ENCODE assay signal across 13 cellular contexts in the genomic region with DNA sequence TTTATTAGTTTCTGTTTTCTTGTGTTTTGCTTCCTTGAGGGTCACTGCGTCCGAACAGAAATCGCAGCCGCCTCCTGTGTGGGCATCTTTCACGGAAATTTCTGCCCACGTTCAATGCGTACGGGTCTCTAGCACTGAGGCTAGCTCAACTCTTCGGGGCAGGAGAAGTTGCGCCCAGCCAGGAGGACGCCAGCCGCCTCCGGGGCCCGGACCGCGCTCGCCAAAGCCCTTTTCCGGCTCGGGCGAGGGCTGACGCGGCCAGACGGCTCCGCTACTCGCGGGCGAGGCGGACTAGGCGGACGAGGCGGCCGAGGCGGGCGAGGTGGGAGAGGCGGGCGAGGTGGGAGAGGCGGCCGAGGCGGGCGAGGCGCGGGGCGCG. TPM values are rescaled to one million over a fixed set of nuclear protein-coding genes. Genes with fewer than 3 reads are reported as not detected.
DNase-seq lines count a peak whose midpoint lies in the region; ATAC-seq, FAIRE-seq and TF ChIP-seq lines count a peak whose summit lies in the region.
"Had no signal": no experiment of that assay in that cellular context is flagged by ENCODE, and none has a peak within 500 bp of the region (broad histone marks: within the 10 kb centered on the region; RNA-seq: fewer than 3 reads in every experiment).

No MANE protein-coding gene starts in this region.

- no peaks in the 10 kb centered on the region for H3K79me2 ChIP-seq in mammary epithelial cell (ENCODE audit: insufficient read depth, low read length)

- peaks cover 0 to 4% of the 10 kb centered on the region in 2 donors for H3K36me3 Mint-ChIP-seq in activated T-cell treated with anti-CD3 and anti-CD28 coated beads, Interleukin-2, amount 50 U/mL, for 72 hours (ENCODE audit: insufficient read depth in 2 of 2)
- H3K36me3 Mint-ChIP-seq in stimulated activated effector memory CD8-positive, alpha-beta T cell treated with anti-CD3 and anti-CD28 coated beads, Interleukin-12 subunit alpha, Interleukin-12 subunit beta, amount 100 ng/mL, for 72 hours = no peaks in the 10 kb centered on the region
- H3K36me3 Mint-ChIP-seq: activated naive CD4-positive, alpha-beta T cell treated with anti-CD3 and anti-CD28 coated beads, Interleukin-2, amount 50 U/mL, for 24 hours had no signal

- DNase-seq in activated T-cell treated with anti-CD3 and anti-CD28 coated beads, Interleukin-2, amount 50 U/mL, for 72 hours = no peak
- DNase-seq in activated T-cell treated with anti-CD3 and anti-CD28 coated beads, Interleukin-2, amount 50 U/mL, for 48 hours = no peak
- peak; percentile 19 for DNase-seq in mammary epithelial cell
- DNase-seq in left kidney (ENCODE audit: low read depth, low spot score) = peak; percentile 67
- no peak for DNase-seq in thoracic aorta (ENCODE audit: low spot score)
- no peak for DNase-seq in stimulated activated effector memory CD8-positive, alpha-beta T cell treated with anti-CD3 and anti-CD28 coated beads, Interleukin-12 subunit alpha, Interleukin-12 subunit beta, amount 100 ng/mL, for 72 hours (ENCODE audit: low spot score in 2 of 2)
- DNase-seq in RCC 7860 (ENCODE audit: low spot score) = no peak
- no peak for DNase-seq in NCI-H774 (lab: John Stamatoyannopoulos, UW)
- DNase-seq: NCI-H524 treated with DMSO at 0.1 percent for 48 hours had no signal

- no peaks in the 10 kb centered on the region for H3K9me3 Mint-ChIP-seq in activated T-cell treated with anti-CD3 and anti-CD28 coated beads, Interleukin-2, amount 50 U/mL, for 72 hours
- H3K9me3 Mint-ChIP-seq in stimulated activated effector memory CD8-positive, alpha-beta T cell treated with anti-CD3 and anti-CD28 coated beads, Interleukin-12 subunit alpha, Interleukin-12 subunit beta, amount 100 ng/mL, for 72 hours = no peaks in the 10 kb centered on the region
- H3K9me3 Mint-ChIP-seq: activated naive CD4-positive, alpha-beta T cell treated with anti-CD3 and anti-CD28 coated beads, Interleukin-2, amount 50 U/mL, for 24 hours had no signal

- H3K4me1 ChIP-seq in mammary epithelial cell (ENCODE audit: insufficient read depth, low read length) = peaks cover 10% of the 10 kb centered on the region
- peaks cover 8 to 22% of the 10 kb centered on the region in 2 donors for H3K4me1 ChIP-seq in thoracic aorta (ENCODE audit: control insufficient read depth in 1 of 2, low read depth in 2 of 2)

- H3K36me3 ChIP-seq in mammary epithelial cell (ENCODE audit: insufficient read depth, low read length) (no peaks in the 10 kb centered on the region), thoracic aorta (no peaks in the 10 kb centered on the region)

- H3K4me3 Mint-ChIP-seq in activated T-cell treated with anti-CD3 and anti-CD28 coated beads, Interleukin-2, amount 50 U/mL, for 72 hours = peak overlapping the region; percentile 43 to 48
- H3K4me3 Mint-ChIP-seq in stimulated activated effector memory CD8-positive, alpha-beta T cell treated with anti-CD3 and anti-CD28 coated beads, Interleukin-12 subunit alpha, Interleukin-12 subunit beta, amount 100 ng/mL, for 72 hours = no peak overlapping the region

- in situ Hi-C loops in mammary epithelial cell (cut with MboI; ENCODE audit: low sequenced_read_pairs in 2 of 2) = loop anchor here (10.0 to 25.0 kb wide), 3 partner anchors 535 to 943 kb away; no protein-coding TSS in a partner anchor

- dilution Hi-C loops in mammary epithelial cell (cut with HindIII; ENCODE audit: low sequenced_read_pairs) = no loop called here

- CTCF ChIA-PET in mammary epithelial cell (lab: Charles Lee; ENCODE audit: low non-redundant PET) = interaction anchor here (0.7 kb wide), 1 partner anchor 685 kb away, joined by 7 read pairs; no protein-coding TSS in a partner anchor

- no peaks in the 10 kb centered on the region for H3K9me3 ChIP-seq in mammary epithelial cell (replicated peaks; ENCODE audit: insufficient read depth, low read length)
- H3K9me3 ChIP-seq in thoracic aorta = no peaks in the 10 kb centered on the region

- H3K27me3 ChIP-seq in mammary epithelial cell (ENCODE audit: insufficient read depth, low read length) (peaks cover 74% of the 10 kb centered on the region), thoracic aorta (replicated peaks; ENCODE audit: insufficient read depth) (peaks cover 18% of the 10 kb centered on the region)

- BruUV-seq in mammary epithelial cell (replicated peaks; lab: Mats Ljungman, UMichigan) = no TSS peak

- 2% methylated on average over 9 of the region's 44 CpGs for WGBS in mammary epithelial cell (ENCODE audit: low coverage, missing lambda C conversion rate)

- H3K4me3 ChIP-seq in mammary epithelial cell (replicated peaks in 1 of 3; ENCODE audit: insufficient read depth in 1 of 3, low read depth in 2 of 3, low read length in 3 of 3) (no peak overlapping the region), thoracic aorta (peak overlapping the region; percentile 53)

- peaks cover 90% of the 10 kb centered on the region for H3K27me3 Mint-ChIP-seq in activated T-cell treated with anti-CD3 and anti-CD28 coated beads, Interleukin-2, amount 50 U/mL, for 72 hours (ENCODE audit: low read depth)

- intact Hi-C loops in mammary epithelial cell (cut with micrococcal nuclease) = loop anchor here (5.0 to 10.0 kb wide), 3 partner anchors 55 to 1035 kb away; no protein-coding TSS in a partner anchor

- FAIRE-seq in RCC 7860 (lab: Jason Lieb, UNC) = no peak
- FAIRE-seq: TTC549 had no signal

- no peaks in the 10 kb centered on the region for H4K20me1 ChIP-seq in mammary epithelial cell (ENCODE audit: insufficient read depth, low read length)

- H3K9ac ChIP-seq in mammary epithelial cell (ENCODE audit: insufficient read depth, low read length) = no peak overlapping the region

- peaks cover 12% of the 10 kb centered on the region for H3K4me1 Mint-ChIP-seq in activated T-cell treated with anti-CD3 and anti-CD28 coated beads, Interleukin-2, amount 50 U/mL, for 72 hours (ENCODE audit: low read depth)
- peaks cover 21% of the 10 kb centered on the region for H3K4me1 Mint-ChIP-seq in stimulated activated effector memory CD8-positive, alpha-beta T cell treated with anti-CD3 and anti-CD28 coated beads, Interleukin-12 subunit alpha, Interleukin-12 subunit beta, amount 100 ng/mL, for 72 hours

- H3K27ac ChIP-seq in mammary epithelial cell (ENCODE audit: insufficient read depth, low read depth, low read length) = no peak overlapping the region
- H3K27ac ChIP-seq in thoracic aorta = no peak overlapping the region

- TF ChIP-seq CTCF in mammary epithelial cell (conservative IDR thresholded peaks at IDR 0.05 in 1 of 2, IDR thresholded peaks at IDR 0.05 in 1 of 2; ENCODE audit: extremely low read depth in 1 of 2, insufficient read depth in 1 of 2, low read depth in 1 of 2, low read length in 2 of 2) (no peak), thoracic aorta (IDR thresholded peaks at IDR 0.05) (no peak)

- no peak for ATAC-seq in activated T-cell treated with anti-CD3 and anti-CD28 coated beads, Interleukin-2, amount 50 U/mL, for 72 hours (replicated peaks in 1 of 2)
- no peak for ATAC-seq in thoracic aorta (ENCODE audit: insufficient number of reproducible peaks, low FRiP score, low read depth)
- ATAC-seq in stimulated activated effector memory CD8-positive, alpha-beta T cell treated with anti-CD3 and anti-CD28 coated beads, Interleukin-12 subunit alpha, Interleukin-12 subunit beta, amount 100 ng/mL, for 72 hours = no peak

- no peak overlapping the region for H3K27ac Mint-ChIP-seq in activated T-cell treated with anti-CD3 and anti-CD28 coated beads, Interleukin-2, amount 50 U/mL, for 72 hours
- H3K27ac Mint-ChIP-seq in stimulated activated effector memory CD8-positive, alpha-beta T cell treated with anti-CD3 and anti-CD28 coated beads, Interleukin-12 subunit alpha, Interleukin-12 subunit beta, amount 100 ng/mL, for 72 hours = no peak overlapping the region
- H3K27ac Mint-ChIP-seq: activated naive CD4-positive, alpha-beta T cell treated with anti-CD3 and anti-CD28 coated beads, Interleukin-2, amount 50 U/mL, for 24 hours had no signal

- H3K4me2 ChIP-seq in mammary epithelial cell (ENCODE audit: insufficient read depth, low read depth, low read length) = peak overlapping the region; percentile 74

- peak overlapping the region; percentile 61 for H2AFZ ChIP-seq in mammary epithelial cell (ENCODE audit: low read depth, low read length)

RNA-seq across cellular contexts. Expression of a gene that starts 0.8 kb away (rescaled TPM):
- not detected for total RNA-seq in activated T-cell treated with anti-CD3 and anti-CD28 coated beads, Interleukin-2, amount 50 U/mL, for 72 hours
- 1 to 10 TPM in 1 of 2 donors, under 1 TPM in 1; 0.21 to 2.0 TPM for total RNA-seq in mammary epithelial cell
- polyA plus RNA-seq in mammary epithelial cell = not detected
- polyA minus RNA-seq in mammary epithelial cell = not detected
- 1 to 10 TPM in 1 of 2 donors, not detected in 1; 2.5 TPM for total RNA-seq in thoracic aorta
- total RNA-seq: H4, HT1080 had no signal

Comparison
In these comparisons a context has a peak if more than half of its experiments do, and no peak if none do; other contexts are left out.
1. DNase-seq: peak in mammary epithelial cell (single experiment) and left kidney (single experiment); none in activated T-cell treated with anti-CD3 and anti-CD28 coated beads, Interleukin-2, amount 50 U/mL, for 72 hours (0 of 2), activated T-cell treated with anti-CD3 and anti-CD28 coated beads, Interleukin-2, amount 50 U/mL, for 48 hours (0 of 2), thoracic aorta (single experiment), stimulated activated effector memory CD8-positive, alpha-beta T cell treated with anti-CD3 and anti-CD28 coated beads, Interleukin-12 subunit alpha, Interleukin-12 subunit beta, amount 100 ng/mL, for 72 hours (0 of 2), RCC 7860 (single experiment) and NCI-H774 (single experiment).